In genomic region chr5:43396762-43397304, GRCh38 we compare ENCODE assay signal across 8 cellular contexts.
A peak's percentile ranks its signal among the peaks of the same experiment; 100 is the strongest.
DNase-seq lines count a peak whose midpoint lies in the region; ATAC-seq and TF ChIP-seq lines count a peak whose summit lies in the region.

No MANE protein-coding gene starts in this region.

- H3K4me1 ChIP-seq in BLaER1 treated with 17β-estradiol and CSF1 and Interleukin-3, amounts not matched to agents 10 nM and 100 nM, result peaks cover 0 to 13% (median 0%) of the 10 kb centered on the region in 10 experiments; a peak in 4 of 20 replicates
- no peaks in the 10 kb centered on the region for H3K4me1 ChIP-seq in muscle layer of duodenum (ENCODE audit: control insufficient read depth in 1 of 2, insufficient read depth in 2 of 2, low read length in 2 of 2)

- no peak for TF ChIP-seq CTCF in nephron progenitor cell (IDR thresholded peaks at IDR 0.05)

- no peak overlapping the region for H3K4me3 Mint-ChIP-seq in nephron progenitor cell

- ATAC-seq in GM19397 (IDR thresholded peaks at IDR 0.05; ENCODE audit: unreplicated experiment) (peak; percentile 98), HG03565 (IDR thresholded peaks at IDR 0.05; ENCODE audit: unreplicated experiment) (peak; percentile 87)

- no peaks in the 10 kb centered on the region for H3K36me3 ChIP-seq in BLaER1 treated with 17β-estradiol and CSF1 and Interleukin-3, amounts not matched to agents 10 nM and 100 nM
- H3K36me3 ChIP-seq in muscle layer of duodenum (ENCODE audit: control insufficient read depth in 1 of 2, insufficient read depth in 2 of 2, low read length in 2 of 2), result no peaks in the 10 kb centered on the region

- peaks cover 8% of the 10 kb centered on the region for H3K27me3 Mint-ChIP-seq in nephron progenitor cell (ENCODE audit: low read depth, poor library complexity)

- H3K36me3 Mint-ChIP-seq in nephron progenitor cell (ENCODE audit: low read depth), result no peaks in the 10 kb centered on the region

- peak overlapping the region in 10 of 11 experiments; percentile 22 to 76 (median 68); a peak in 18 of 22 replicates for H3K27ac ChIP-seq in BLaER1 treated with 17β-estradiol and CSF1 and Interleukin-3, amounts not matched to agents 10 nM and 100 nM
- H3K27ac ChIP-seq in muscle layer of duodenum (ENCODE audit: low read length), result no peak overlapping the region

- peaks cover 13% of the 10 kb centered on the region for H3K9me3 Mint-ChIP-seq in nephron progenitor cell

- DNase-seq in activated CD4-positive, alpha-beta T cell treated with anti-CD3 and anti-CD28 coated beads for 48 hours, result peak; percentile 77
- DNase-seq in effector CD4-positive, alpha-beta T cell, result peak; percentile 21
- DNase-seq in stimulated activated naive CD4-positive, alpha-beta T cell (lab: John Stamatoyannopoulos, UW), result peak; percentile 26 to 69 (median 46)
- no peak for DNase-seq in nephron progenitor cell

- H3K4me3 ChIP-seq in BLaER1 treated with 17β-estradiol and CSF1 and Interleukin-3, amounts not matched to agents 10 nM and 100 nM, result peak overlapping the region; percentile 55 to 78 (median 66)
- peak overlapping the region; percentile 74 to 80 for H3K4me3 ChIP-seq in muscle layer of duodenum (ENCODE audit: low read depth in 1 of 2, low read length in 2 of 2)

- H3K9me3 ChIP-seq in BLaER1 treated with 17β-estradiol and CSF1 and Interleukin-3, amounts not matched to agents 10 nM and 100 nM (replicated peaks in 1 of 11), result peaks cover 0 to 9% (median 5%) of the 10 kb centered on the region in 11 experiments; a peak in 6 of 22 replicates
- H3K9me3 ChIP-seq in muscle layer of duodenum (ENCODE audit: control insufficient read depth in 1 of 2, low read length in 2 of 2), result no peaks in the 10 kb centered on the region

- H3K9ac ChIP-seq in BLaER1 treated with 17β-estradiol and CSF1 and Interleukin-3, amounts not matched to agents 10 nM and 100 nM, result peak overlapping the region; percentile 62 to 80 (median 75); a peak in 21 of 22 replicates

- no peaks in the 10 kb centered on the region for H4K20me1 ChIP-seq in BLaER1 treated with 17β-estradiol and CSF1 and Interleukin-3, amounts not matched to agents 10 nM and 100 nM

- no peak overlapping the region for H3K27ac Mint-ChIP-seq in nephron progenitor cell

- no peaks in the 10 kb centered on the region for H3K27me3 ChIP-seq in BLaER1 treated with 17β-estradiol and CSF1 and Interleukin-3, amounts not matched to agents 10 nM and 100 nM
- H3K27me3 ChIP-seq in muscle layer of duodenum (ENCODE audit: low read depth, low read length), result no peaks in the 10 kb centered on the region

- H3K4me1 Mint-ChIP-seq in nephron progenitor cell, result no peaks in the 10 kb centered on the region

- H3K4me2 ChIP-seq in BLaER1 treated with 17β-estradiol and CSF1 and Interleukin-3, amounts not matched to agents 10 nM and 100 nM, result peak overlapping the region; percentile 54 to 79 (median 68)
